8 cellular contexts compared by ENCODE assay signal in genomic region chr2:29528891-29529520, GRCh38.
A peak's percentile ranks its signal among the peaks of the same experiment; 100 is the strongest.
DNase-seq lines count a peak whose midpoint lies in the region; ATAC-seq, FAIRE-seq and TF ChIP-seq lines count a peak whose summit lies in the region.

No MANE protein-coding gene starts in this region.

- FAIRE-seq in small intestine (lab: Jason Lieb, UNC), result no peak

- H3K9me3 ChIP-seq in cardiac muscle cell (ENCODE audit: low read depth) (no peaks in the 10 kb centered on the region), small intestine (ENCODE audit: control insufficient read depth, low read depth) (no peaks in the 10 kb centered on the region)

- H3K27ac ChIP-seq in cardiac muscle cell, result no peak overlapping the region
- peak overlapping the region in 1 of 2 donors; percentile 43 for H3K27ac ChIP-seq in small intestine (ENCODE audit: low read depth in 1 of 2, low read length in 1 of 2)

- 35 to 41% (median 39%) methylated on average over 18 of the region's 18 CpGs for WGBS in small intestine, 3 donors

- H3K36me3 ChIP-seq in cardiac muscle cell, result no peaks in the 10 kb centered on the region
- no peaks in the 10 kb centered on the region for H3K36me3 ChIP-seq in small intestine (ENCODE audit: control insufficient read depth in 2 of 2, insufficient read depth in 2 of 2, low read length in 2 of 2)

- DNase-seq in GM03348 (ENCODE audit: low spot score) (peak; percentile 67), SK-N-DZ (ENCODE audit: low spot score) (peak; percentile 33), cardiac muscle cell (ENCODE audit: low read depth in 1 of 2, low spot score in 1 of 2) (peak; percentile 35 to 46), small intestine (peak; percentile 7), DMS114 treated with DMSO at 0.1 percent for 48 hours (lab: John Stamatoyannopoulos, UW; ENCODE audit: unreplicated experiment) (no peak), HUDEP-2 (lab: John Stamatoyannopoulos, UW; ENCODE audit: unreplicated experiment in 76 of 76) (no peak), foreskin melanocyte (no peak)

- H3K4me3 ChIP-seq in cardiac muscle cell (no peak overlapping the region), small intestine (ENCODE audit: low read depth in 1 of 2, low read length in 2 of 2) (no peak overlapping the region)

- H3K27me3 ChIP-seq in cardiac muscle cell (no peaks in the 10 kb centered on the region), small intestine (ENCODE audit: control insufficient read depth in 2 of 2, insufficient read depth in 2 of 2, low read length in 2 of 2) (no peaks in the 10 kb centered on the region)

- no peak for ATAC-seq in HG02973 (IDR thresholded peaks at IDR 0.05; ENCODE audit: unreplicated experiment)

- TF ChIP-seq CTCF in cardiac muscle cell (IDR thresholded peaks at IDR 0.05; ENCODE audit: low read depth, low read length), result no peak

- H3K4me1 ChIP-seq in cardiac muscle cell (ENCODE audit: low read depth) (peaks cover 31% of the 10 kb centered on the region), small intestine (ENCODE audit: control insufficient read depth in 2 of 2, insufficient read depth in 1 of 2, low read depth in 1 of 2, low read length in 1 of 2) (no peaks in the 10 kb centered on the region)

Comparison
In these comparisons a context has a peak if more than half of its experiments do, and no peak if none do; other contexts are left out.
1. DNase-seq: peak in GM03348 (single experiment), SK-N-DZ (single experiment), cardiac muscle cell (2 of 2) and small intestine (single experiment); none in DMS114 treated with DMSO at 0.1 percent for 48 hours (single experiment), HUDEP-2 (0 of 76) and foreskin melanocyte (single experiment).